In genomic region chr17:38867179-38867994, GRCh38 we compare ENCODE assay signal across 1 cellular context.
TF ChIP-seq lines count a peak whose summit lies in the region.

No MANE protein-coding gene starts in this region.

TF ChIP-seq in HCT116, 20 proteins besides CTCF, POLR2A, EP300 and RAD21:
- TF ChIP-seq EGR1 (IDR thresholded peaks at IDR 0.05; ENCODE audit: low read depth) = 0 out of 2 replicates have a peak, but pooled peaks have one; percentile 6
- no peak for TF ChIP-seq JUND (IDR thresholded peaks at IDR 0.05)
- TF ChIP-seq, protein P1, sequence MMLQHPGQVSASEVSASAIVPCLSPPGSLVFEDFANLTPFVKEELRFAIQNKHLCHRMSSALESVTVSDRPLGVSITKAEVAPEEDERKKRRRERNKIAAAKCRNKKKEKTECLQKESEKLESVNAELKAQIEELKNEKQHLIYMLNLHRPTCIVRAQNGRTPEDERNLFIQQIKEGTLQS (IDR thresholded peaks at IDR 0.05) = no peak; the same call in 1 of the 2 replicates
- TF ChIP-seq SIN3A (IDR thresholded peaks at IDR 0.05; ENCODE audit: low read depth) = no peak
